In the genomic region with DNA sequence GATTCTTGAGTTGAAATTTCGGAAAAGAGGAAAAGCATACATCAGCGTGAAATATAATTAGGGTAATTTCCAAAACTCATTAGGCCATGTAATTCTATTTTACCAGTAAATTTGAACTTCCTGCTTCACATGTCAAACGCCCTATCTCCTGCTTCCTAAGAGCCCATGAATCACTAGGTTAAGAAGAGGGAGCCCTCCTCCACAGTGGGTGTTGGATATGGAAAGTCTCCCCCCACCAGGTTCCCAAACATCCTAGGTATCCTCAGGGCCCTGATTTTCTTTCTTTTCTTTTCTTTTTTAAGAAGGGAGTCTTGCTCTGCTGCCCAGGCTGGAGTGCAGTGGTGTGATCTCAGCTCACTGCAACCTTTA, we compare ENCODE assay signal across 14 cellular contexts.
DNase-seq lines count a peak whose midpoint lies in the region; ATAC-seq and TF ChIP-seq lines count a peak whose summit lies in the region.
"Had no signal": no experiment of that assay in that cellular context is flagged by ENCODE, and none has a peak within 500 bp of the region (broad histone marks: within the 10 kb centered on the region; RNA-seq: fewer than 3 reads in every experiment).

No MANE protein-coding gene starts in this region.

- TF ChIP-seq CTCF in ascending aorta (IDR thresholded peaks at IDR 0.05): no peak
- TF ChIP-seq CTCF in body of pancreas (IDR thresholded peaks at IDR 0.05): no peak

- no peaks in the 10 kb centered on the region for H3K9me3 ChIP-seq in ascending aorta
- H3K9me3 ChIP-seq in skeletal muscle tissue (ENCODE audit: control insufficient read depth in 3 of 3, low read length in 3 of 3): no peaks in the 10 kb centered on the region
- H3K9me3 ChIP-seq in body of pancreas: no peaks in the 10 kb centered on the region

- no peak overlapping the region for H3K9ac ChIP-seq in skeletal muscle tissue (ENCODE audit: low read depth in 1 of 3, low read length in 3 of 3)

- no peak overlapping the region for H3K4me3 ChIP-seq in ascending aorta
- no peak overlapping the region for H3K4me3 ChIP-seq in skeletal muscle tissue (ENCODE audit: low read length in 3 of 3)
- H3K4me3 ChIP-seq in body of pancreas: no peak overlapping the region
- H3K4me3 ChIP-seq: SK-N-MC had no signal

- no peaks in the 10 kb centered on the region for H3K36me3 ChIP-seq in ascending aorta
- no peaks in the 10 kb centered on the region for H3K36me3 ChIP-seq in skeletal muscle tissue (ENCODE audit: control insufficient read depth in 3 of 3, insufficient read depth in 3 of 3, low read length in 3 of 3)
- peaks cover 0 to 3% of the 10 kb centered on the region in 2 donors for H3K36me3 ChIP-seq in body of pancreas (replicated peaks in 1 of 2; ENCODE audit: insufficient read depth in 1 of 2, low read depth in 2 of 2)

- DNase-seq in Daoy (ENCODE audit: low read depth) (peak; percentile 79), ascending aorta (ENCODE audit: low spot score in 2 of 2) (no peak), kidney tubule cell (ENCODE audit: low spot score) (peak; percentile 63), NCI-H2196 treated with DMSO at 0.1 percent for 48 hours (lab: John Stamatoyannopoulos, UW; ENCODE audit: unreplicated experiment) (no peak), body of pancreas (no peak), SHP77 (lab: John Stamatoyannopoulos, UW) (no peak)
- DNase-seq: amniotic stem cell; naive thymus-derived CD8-positive, alpha-beta T cell; NCI-H1417; NCI-H526 had no signal

- intact Hi-C loops in ascending aorta (cut with DNase I) (loop anchor here (5.0 to 10.0 kb wide), 3 partner anchors 48 to 158 kb away; no protein-coding TSS in a partner anchor), body of pancreas (cut with DNase I) (no loop called here)

- no peak for TF ChIP-seq POLR2A in body of pancreas (IDR thresholded peaks at IDR 0.05)

- ATAC-seq in body of pancreas (no peak), GM21390 (IDR thresholded peaks at IDR 0.05; ENCODE audit: unreplicated experiment) (no peak)
- ATAC-seq: naive thymus-derived CD8-positive, alpha-beta T cell had no signal

- peak overlapping the region; percentile 81 to 83 for H3K27ac ChIP-seq in ascending aorta
- peak overlapping the region; percentile 82 for H3K27ac ChIP-seq in skeletal muscle tissue (ENCODE audit: low read depth, low read length)
- H3K27ac ChIP-seq in body of pancreas: peak overlapping the region in 1 of 4 donors; percentile 73
- H3K27ac ChIP-seq: SK-N-MC, VCaP had no signal

- no peaks in the 10 kb centered on the region for H3K27me3 ChIP-seq in ascending aorta
- no peaks in the 10 kb centered on the region for H3K27me3 ChIP-seq in skeletal muscle tissue (ENCODE audit: control insufficient read depth in 3 of 3, insufficient read depth in 3 of 3, low read length in 3 of 3)
- no peaks in the 10 kb centered on the region for H3K27me3 ChIP-seq in body of pancreas

- H3K4me1 ChIP-seq in ascending aorta (peaks cover 4 to 12% of the 10 kb centered on the region in 2 donors), skeletal muscle tissue (ENCODE audit: control insufficient read depth in 3 of 3, insufficient read depth in 3 of 3, low read length in 3 of 3) (peaks cover 17 to 19% (median 18%) of the 10 kb centered on the region in 3 donors), body of pancreas (peaks cover 15% of the 10 kb centered on the region)

- WGBS in body of pancreas, 2 donors: 70 to 91% methylated on average over 3 of the region's 3 CpGs

Comparison
In these comparisons a context has a peak if more than half of its experiments do, and no peak if none do; other contexts are left out.
1. DNase-seq: peak in Daoy (single experiment) and kidney tubule cell (single experiment); none in ascending aorta (0 of 2), NCI-H2196 treated with DMSO at 0.1 percent for 48 hours (single experiment), body of pancreas (0 of 4) and SHP77 (0 of 2).